In genomic region chr1:161945306-161945705, GRCh38 we compare ENCODE assay signal across 29 cellular contexts.
"Had no signal": no experiment of that assay in that cellular context is flagged by ENCODE, and none has a peak within 500 bp of the region (broad histone marks: within the 10 kb centered on the region; RNA-seq: fewer than 3 reads in every experiment).

No MANE protein-coding gene starts in this region.

- H3K27ac ChIP-seq: dorsolateral prefrontal cortex, epithelial cell of prostate, esophagus muscularis mucosa, foreskin keratinocyte, gastroesophageal sphincter, left lung, neural progenitor cell, ovary, right lobe of liver, thoracic aorta, tibial nerve, vagina had no signal

- H3K27ac Mint-ChIP-seq: naive thymus-derived CD4-positive, alpha-beta T cell; nephron; neural progenitor cell; stimulated activated naive B cell treated with anti-CD40 and anti-IgM and Interleukin-4, amounts not matched to agents 10 μg/mL and 1 μg/mL and 100 μg/mL, for 72 hours; stimulated activated naive CD8-positive, alpha-beta T cell treated with anti-CD3 and anti-CD28 coated beads, Interleukin-15, Interleukin-2, amounts not matched to agents 100 ng/mL and 50 ng/mL, for 24 hours had no signal

- H3K36me3 ChIP-seq: neural progenitor cell, ovary, thoracic aorta had no signal

- H3K9ac ChIP-seq: neural progenitor cell had no signal

- H3K4me1 ChIP-seq: gastroesophageal sphincter, left lung, right lobe of liver had no signal

- H3K9me3 Mint-ChIP-seq: naive thymus-derived CD4-positive, alpha-beta T cell; nephron; neural progenitor cell; stimulated activated naive B cell treated with anti-CD40 and anti-IgM and Interleukin-4, amounts not matched to agents 10 μg/mL and 1 μg/mL and 100 μg/mL, for 72 hours had no signal

- H3K4me3 Mint-ChIP-seq: naive thymus-derived CD4-positive, alpha-beta T cell; nephron; neural progenitor cell; stimulated activated naive B cell treated with anti-CD40 and anti-IgM and Interleukin-4, amounts not matched to agents 10 μg/mL and 1 μg/mL and 100 μg/mL, for 72 hours; stimulated activated naive CD8-positive, alpha-beta T cell treated with anti-CD3 and anti-CD28 coated beads, Interleukin-15, Interleukin-2, amounts not matched to agents 100 ng/mL and 50 ng/mL, for 24 hours had no signal

- FAIRE-seq: colon, islet of Langerhans, small intestine had no signal

- H3K4me3 ChIP-seq: dorsolateral prefrontal cortex, esophagus muscularis mucosa, gastroesophageal sphincter, heart right ventricle, left lung, neural progenitor cell, ovary, right lobe of liver, thoracic aorta, tibial nerve, vagina had no signal

- H3K27me3 Mint-ChIP-seq: naive thymus-derived CD4-positive, alpha-beta T cell; stimulated activated naive B cell treated with anti-CD40 and anti-IgM and Interleukin-4, amounts not matched to agents 10 μg/mL and 1 μg/mL and 100 μg/mL, for 72 hours; stimulated activated naive CD8-positive, alpha-beta T cell treated with anti-CD3 and anti-CD28 coated beads, Interleukin-15, Interleukin-2, amounts not matched to agents 100 ng/mL and 50 ng/mL, for 24 hours had no signal

- DNase-seq: dorsolateral prefrontal cortex; effector CD4-positive, alpha-beta T cell; foreskin keratinocyte; glutamatergic neuron; heart right ventricle; hippocampal formation; left cardiac atrium; left lung; midbrain; naive thymus-derived CD4-positive, alpha-beta T cell; ovary; posterior cingulate gyrus; retina; right lobe of liver; small intestine; stimulated activated CD4-positive, alpha-beta T cell treated with anti-CD3 and anti-CD28 coated beads, Interleukin-15, amount 100 ng/mL, for 24 hours; stimulated activated CD4-positive, alpha-beta T cell treated with anti-CD3 and anti-CD28 coated beads, Interleukin-2, amount 100 ng/mL, for 48 hours; stimulated activated naive B cell treated with anti-CD40 and anti-IgM and Interleukin-4, amounts not matched to agents 10 μg/mL and 1 μg/mL and 100 μg/mL, for 72 hours had no signal

- H3K27me3 ChIP-seq: dorsolateral prefrontal cortex, esophagus muscularis mucosa, foreskin keratinocyte, gastroesophageal sphincter, heart right ventricle, left lung, neural progenitor cell, ovary, right lobe of liver, tibial nerve, vagina had no signal

- H3K9me3 ChIP-seq: esophagus muscularis mucosa, gastroesophageal sphincter, heart right ventricle, left lung, ovary, right lobe of liver, thoracic aorta, tibial nerve, vagina had no signal
